10 cellular contexts compared by ENCODE assay signal in the genomic region with DNA sequence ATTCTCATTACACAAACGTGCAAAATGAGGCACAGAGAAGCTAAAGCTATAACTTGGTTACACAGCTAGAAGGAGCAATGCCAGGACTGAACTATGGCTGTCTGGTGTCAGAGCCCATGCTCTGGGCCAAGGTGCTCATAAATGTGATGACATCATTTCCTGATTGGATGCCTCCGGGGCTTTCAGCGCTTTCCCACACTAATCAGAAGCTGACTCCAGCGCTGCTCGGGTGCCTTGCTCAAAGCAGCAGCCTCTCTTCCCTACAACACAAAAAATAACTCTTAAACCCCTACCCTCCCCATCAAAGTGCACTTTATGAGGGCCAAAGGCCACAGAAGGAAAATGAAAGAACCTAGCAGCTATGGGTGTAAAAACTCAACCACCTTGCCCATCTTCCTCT.
DNase-seq lines count a peak whose midpoint lies in the region; ATAC-seq and TF ChIP-seq lines count a peak whose summit lies in the region.
"Had no signal": no experiment of that assay in that cellular context is flagged by ENCODE, and none has a peak within 500 bp of the region (broad histone marks: within the 10 kb centered on the region; RNA-seq: fewer than 3 reads in every experiment).

No MANE protein-coding gene starts in this region.

- no peaks in the 10 kb centered on the region for H3K4me1 ChIP-seq in prostate gland (replicated peaks)
- peaks cover 17% of the 10 kb centered on the region for H3K4me1 ChIP-seq in testis

- H3K27ac ChIP-seq in prostate gland (no peak overlapping the region), testis (no peak overlapping the region)

- H3K27me3 ChIP-seq in prostate gland (replicated peaks; ENCODE audit: insufficient read depth) (no peaks in the 10 kb centered on the region), testis (no peaks in the 10 kb centered on the region)

- no peaks in the 10 kb centered on the region for H3K36me3 ChIP-seq in prostate gland
- no peaks in the 10 kb centered on the region for H3K36me3 ChIP-seq in testis (ENCODE audit: low read depth, missing control alignments)

- no peak overlapping the region for H3K4me3 ChIP-seq in prostate gland
- no peak overlapping the region for H3K4me3 ChIP-seq in testis

- TF ChIP-seq CTCF in prostate gland (IDR thresholded peaks at IDR 0.05): no peak
- TF ChIP-seq CTCF in testis (IDR thresholded peaks at IDR 0.05): no peak

- TF ChIP-seq POLR2A in prostate gland (IDR thresholded peaks at IDR 0.05) (no peak), testis (IDR thresholded peaks at IDR 0.05) (no peak)

- ATAC-seq in esophagus mucosa (peak; percentile 78), HG02623 (IDR thresholded peaks at IDR 0.05; ENCODE audit: unreplicated experiment) (no peak)

- H3K9me3 ChIP-seq in prostate gland (no peaks in the 10 kb centered on the region), testis (no peaks in the 10 kb centered on the region)

- intact Hi-C loops in prostate gland (cut with DNase I) (loop anchor here (10.0 kb wide), 1 partner anchor 88 kb away; a partner anchor contains a TSS), testis (cut with DNase I; ENCODE audit: low total_unique reads) (no loop called here)

- DNase-seq in NCI-H1436 (lab: John Stamatoyannopoulos, UW) (peak; percentile 52), NCI-H1436 treated with DMSO at 0.1 percent for 48 hours (lab: John Stamatoyannopoulos, UW) (no peak), NCI-H69 (lab: John Stamatoyannopoulos, UW) (peak; percentile 67), prostate gland (ENCODE audit: low spot score) (peak; percentile 17), NCI-H2171 (lab: John Stamatoyannopoulos, UW) (no peak), testis (no peak)
- DNase-seq: activated CD8-positive, alpha-beta memory T cell treated with anti-CD3 and anti-CD28 coated beads, Interleukin-2, amount 50 U/mL, for 48 hours; SW 1271 had no signal

- 38% methylated on average over 5 of the region's 5 CpGs for WGBS in prostate gland
- WGBS in testis, 2 donors: 83 to 85% methylated on average over 5 of the region's 5 CpGs

Comparison
In these comparisons a context has a peak if more than half of its experiments do, and no peak if none do; other contexts are left out.
1. DNase-seq: peak in NCI-H1436 (single experiment), NCI-H69 (single experiment) and prostate gland (single experiment); none in NCI-H1436 treated with DMSO at 0.1 percent for 48 hours (single experiment), NCI-H2171 (single experiment) and testis (single experiment).